Comparison of ENCODE assay signal across 1 cellular context in the genomic region with DNA sequence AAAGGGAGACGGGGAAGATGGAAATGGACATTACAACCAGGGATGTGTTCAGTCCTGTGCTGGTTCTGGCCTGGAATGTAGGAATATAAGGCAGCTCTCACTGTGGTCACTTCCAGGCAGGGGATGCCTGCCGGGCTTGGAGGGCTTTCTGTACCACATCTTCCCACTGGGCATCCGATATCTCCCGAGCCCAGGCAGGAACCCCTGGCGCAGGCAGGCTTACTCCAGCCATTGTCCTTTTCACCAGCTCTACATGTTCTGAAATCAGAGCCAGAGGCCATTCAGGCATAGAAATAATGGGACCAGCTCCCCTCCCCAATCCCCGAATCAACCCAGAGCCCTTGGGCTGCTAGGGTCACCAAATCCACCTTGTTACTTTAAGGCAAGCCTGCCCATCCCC.
TF ChIP-seq lines count a peak whose summit lies in the region.

No MANE protein-coding gene starts in this region.

TF ChIP-seq in HEK293, 187 proteins besides CTCF, POLR2A, EP300 and RAD21 (continued from another document):
- no peak for TF ChIP-seq ZNF169 (tag by site-specific recombination; IDR thresholded peaks at IDR 0.05)
- TF ChIP-seq ZNF146 (tag by site-specific recombination; IDR thresholded peaks at IDR 0.05), result no peak
- no peak for TF ChIP-seq ZNF114 (tag by site-specific recombination; IDR thresholded peaks at IDR 0.05)
